Comparison of ENCODE assay signal across 8 cellular contexts in the genomic region with DNA sequence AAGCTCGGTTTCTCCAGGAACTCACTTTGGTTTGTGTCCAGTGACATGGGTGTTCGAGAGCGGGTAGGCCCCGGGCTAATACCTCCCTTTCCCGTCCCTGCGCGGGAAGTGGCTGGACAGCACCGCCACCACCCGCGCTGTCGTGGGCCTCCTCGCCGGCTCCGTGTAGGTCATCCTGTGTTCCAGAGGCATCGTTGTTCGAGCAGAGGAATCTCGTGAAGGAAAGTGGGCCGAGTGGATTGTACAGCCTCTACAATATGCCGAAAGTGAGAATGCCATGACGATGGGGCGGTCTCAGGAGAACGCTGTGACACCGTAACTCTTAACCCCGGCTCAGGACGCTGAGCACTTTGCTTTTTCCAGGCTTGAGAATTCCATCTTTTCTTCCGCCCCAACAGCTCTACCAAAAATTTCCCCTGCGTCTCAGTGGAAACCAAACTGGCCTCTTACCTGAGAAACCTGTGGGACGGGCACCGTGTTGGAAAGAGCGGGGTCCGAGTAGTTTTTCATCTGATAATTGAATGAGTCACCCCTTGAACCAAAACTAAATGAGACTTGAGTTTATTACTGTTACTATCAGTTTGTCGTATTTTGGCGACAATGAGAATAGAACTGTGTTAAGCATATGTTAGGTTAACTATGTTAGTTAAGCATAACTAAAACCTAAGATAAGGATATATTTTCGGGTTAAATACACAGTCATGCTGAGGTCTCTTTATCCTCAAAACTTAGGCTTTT. TPM values are rescaled to one million over a fixed set of nuclear protein-coding genes. Genes with fewer than 3 reads are reported as not detected.
A peak's percentile ranks its signal among the peaks of the same experiment; 100 is the strongest.
DNase-seq lines count a peak whose midpoint lies in the region; ATAC-seq and TF ChIP-seq lines count a peak whose summit lies in the region.

No MANE protein-coding gene starts in this region.

- peak overlapping the region; percentile 99 for H3K9ac ChIP-seq in smooth muscle cell (ENCODE audit: low read depth)

- H3K4me3 ChIP-seq in right atrium auricular region: peak overlapping the region; percentile 74 to 89
- H3K4me3 ChIP-seq in smooth muscle cell: peak overlapping the region; percentile 77

- peak; percentile 17 for ATAC-seq in HG03108 (IDR thresholded peaks at IDR 0.05; ENCODE audit: unreplicated experiment)
- peak; percentile 28 for ATAC-seq in activated T-helper 17 cell treated with anti-CD3 and anti-CD28 coated beads, Interleukin-2, amount 50 U/mL, for 72 hours (replicated peaks)
- no peak for ATAC-seq in GM18520 (IDR thresholded peaks at IDR 0.05; ENCODE audit: unreplicated experiment)

- no peaks in the 10 kb centered on the region for H3K9me3 Mint-ChIP-seq in activated T-helper 17 cell treated with anti-CD3 and anti-CD28 coated beads, Interleukin-2, amount 50 U/mL, for 72 hours

- H3K4me1 ChIP-seq in right atrium auricular region (peaks cover 0 to 74% of the 10 kb centered on the region in 2 donors), smooth muscle cell (ENCODE audit: low read depth) (peaks cover 18% of the 10 kb centered on the region)

- H2AFZ ChIP-seq in smooth muscle cell (ENCODE audit: low read depth): peak overlapping the region; percentile 74

- peaks cover 22% of the 10 kb centered on the region for H3K4me1 Mint-ChIP-seq in activated T-helper 17 cell treated with anti-CD3 and anti-CD28 coated beads, Interleukin-2, amount 50 U/mL, for 72 hours

- H3K4me2 ChIP-seq in smooth muscle cell: peak overlapping the region; percentile 95

- H3K27me3 Mint-ChIP-seq in activated T-helper 17 cell treated with anti-CD3 and anti-CD28 coated beads, Interleukin-2, amount 50 U/mL, for 72 hours: no peaks in the 10 kb centered on the region

- H3K27ac ChIP-seq in right atrium auricular region (peak overlapping the region; percentile 93 to 94), smooth muscle cell (ENCODE audit: low read depth) (peak overlapping the region; percentile 100)

- no peaks in the 10 kb centered on the region for H3K9me3 ChIP-seq in right atrium auricular region
- H3K9me3 ChIP-seq in smooth muscle cell (replicated peaks; ENCODE audit: low read depth): no peaks in the 10 kb centered on the region

- WGBS in smooth muscle cell (ENCODE audit: low lambda C conversion rate): 2% methylated on average over 34 of the region's 34 CpGs

- peak overlapping the region; percentile 98 for H3K27ac Mint-ChIP-seq in activated T-helper 17 cell treated with anti-CD3 and anti-CD28 coated beads, Interleukin-2, amount 50 U/mL, for 72 hours

- H3F3A ChIP-seq in smooth muscle cell (ENCODE audit: low read depth): peaks cover 6% of the 10 kb centered on the region

- H3K36me3 ChIP-seq in right atrium auricular region (peaks cover 11% of the 10 kb centered on the region), smooth muscle cell (ENCODE audit: low read depth) (peaks cover 10% of the 10 kb centered on the region)

- H3K36me3 Mint-ChIP-seq in activated T-helper 17 cell treated with anti-CD3 and anti-CD28 coated beads, Interleukin-2, amount 50 U/mL, for 72 hours (ENCODE audit: low read depth): peaks cover 62% of the 10 kb centered on the region

- peak overlapping the region; percentile 93 for H3K4me3 Mint-ChIP-seq in activated T-helper 17 cell treated with anti-CD3 and anti-CD28 coated beads, Interleukin-2, amount 50 U/mL, for 72 hours

- TF ChIP-seq CTCF in right atrium auricular region (IDR thresholded peaks at IDR 0.05): no peak
- no peak for TF ChIP-seq CTCF in smooth muscle cell (IDR thresholded peaks at IDR 0.05; ENCODE audit: borderline replicate concordance, insufficient read depth, poor library complexity, severe bottlenecking)

- peaks cover 72% of the 10 kb centered on the region for H4K20me1 ChIP-seq in smooth muscle cell (ENCODE audit: low read depth)

- no peaks in the 10 kb centered on the region for H3K27me3 ChIP-seq in right atrium auricular region
- no peaks in the 10 kb centered on the region for H3K27me3 ChIP-seq in smooth muscle cell (ENCODE audit: low read depth)

- peaks cover 87% of the 10 kb centered on the region for H3K79me2 ChIP-seq in smooth muscle cell (ENCODE audit: low read depth)

- DNase-seq in DMS53 treated with DMSO at 0.1 percent for 48 hours (lab: John Stamatoyannopoulos, UW; ENCODE audit: unreplicated experiment) (peak; percentile 44), DMS53 (lab: John Stamatoyannopoulos, UW) (no peak), right atrium auricular region (ENCODE audit: low spot score) (no peak), smooth muscle cell (lab: John Stamatoyannopoulos, UW; ENCODE audit: unreplicated experiment) (no peak), DMS153 treated with DMSO at 0.1 percent for 48 hours (lab: John Stamatoyannopoulos, UW; ENCODE audit: unreplicated experiment) (no peak)

RNA-seq across cellular contexts. Expression of gene EIF2S1, which starts 0.5 kb away (rescaled TPM):
- total RNA-seq in activated T-helper 17 cell treated with anti-CD3 and anti-CD28 coated beads, Interleukin-2, amount 50 U/mL, for 72 hours: 100 to 1,000 TPM in 1 of 2 donors, 10 to 100 TPM in 1; 95.0 to 198 TPM
- total RNA-seq in right atrium auricular region (10 to 100 TPM; 64.4 to 75.4 TPM), smooth muscle cell (93.9 and 121 TPM in 2 replicates)
- 126 and 133 TPM in 2 replicates for polyA plus RNA-seq in smooth muscle cell

RNA-seq across cellular contexts. Expression of gene ATP6V1D, which starts 1.0 kb away (rescaled TPM):
- 10 to 100 TPM; 28.0 to 31.1 TPM for total RNA-seq in activated T-helper 17 cell treated with anti-CD3 and anti-CD28 coated beads, Interleukin-2, amount 50 U/mL, for 72 hours
- total RNA-seq in right atrium auricular region (100 to 1,000 TPM in 1 of 2 donors, 10 to 100 TPM in 1; 84.4 to 161 TPM), smooth muscle cell (93.8 and 95.2 TPM in 2 replicates)
- 119 and 122 TPM in 2 replicates for polyA plus RNA-seq in smooth muscle cell

RNA-seq across cellular contexts. Expression of gene PLEK2, which starts 51.3 kb away (rescaled TPM):
- total RNA-seq in activated T-helper 17 cell treated with anti-CD3 and anti-CD28 coated beads, Interleukin-2, amount 50 U/mL, for 72 hours: 1 to 10 TPM; 1.5 to 6.8 TPM
- total RNA-seq in right atrium auricular region (1 to 10 TPM; 1.1 to 2.1 TPM), smooth muscle cell (1.8 and 3.1 TPM in 2 replicates)
- 1.6 and 4.2 TPM in 2 replicates for polyA plus RNA-seq in smooth muscle cell
